19 cellular contexts compared by ENCODE assay signal in the genomic region with DNA sequence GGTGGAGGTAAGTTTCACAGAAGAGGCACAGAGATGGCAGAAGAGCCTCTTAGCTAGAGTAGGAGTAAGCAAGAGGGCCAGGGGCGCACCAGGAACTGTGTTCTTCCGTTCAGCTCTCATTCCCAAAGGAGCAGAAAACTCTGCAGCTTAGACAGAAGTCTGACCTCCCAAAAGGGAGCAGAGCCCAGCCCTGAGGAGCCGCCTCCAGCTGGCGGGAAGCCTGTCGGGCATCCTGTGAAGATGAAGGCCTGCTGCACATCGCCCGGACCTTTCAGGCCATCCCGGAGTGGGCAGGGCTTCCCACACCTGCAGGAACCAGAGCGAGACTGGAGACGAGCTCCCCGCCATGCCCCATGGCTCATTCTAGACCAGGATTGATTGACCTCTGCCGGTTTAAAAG.
DNase-seq lines count a peak whose midpoint lies in the region; ATAC-seq and TF ChIP-seq lines count a peak whose summit lies in the region.
"Had no signal": no experiment of that assay in that cellular context is flagged by ENCODE, and none has a peak within 500 bp of the region (broad histone marks: within the 10 kb centered on the region; RNA-seq: fewer than 3 reads in every experiment).

No MANE protein-coding gene starts in this region.

- H3K9me3 ChIP-seq in right cardiac atrium (ENCODE audit: control insufficient read depth, low read length) (peaks cover 2% of the 10 kb centered on the region), aorta (ENCODE audit: control insufficient read depth, low read length) (no peaks in the 10 kb centered on the region), Karpas-422 (ENCODE audit: low read length) (no peaks in the 10 kb centered on the region)
- H3K9me3 ChIP-seq: A549 had no signal

- no peaks in the 10 kb centered on the region for H3K27me3 ChIP-seq in right cardiac atrium (ENCODE audit: control insufficient read depth, insufficient read depth)
- no peaks in the 10 kb centered on the region for H3K27me3 ChIP-seq in aorta (ENCODE audit: control insufficient read depth in 1 of 2, insufficient read depth in 2 of 2, low read length in 1 of 2)
- no peaks in the 10 kb centered on the region for H3K27me3 ChIP-seq in Karpas-422 (ENCODE audit: low read length)
- H3K27me3 ChIP-seq: BLaER1 had no signal

- H3K27me3 Mint-ChIP-seq in natural killer cell treated with Interleukin-12 subunit alpha and Interleukin-12 subunit beta and Interleukin-15 and Interleukin-18, amount 100 ng/mL, for 72 hours: peaks cover 0 to 2% of the 10 kb centered on the region in 2 donors
- H3K27me3 Mint-ChIP-seq in natural killer cell (ENCODE audit: low read depth in 2 of 2) (peaks cover 2 to 19% of the 10 kb centered on the region in 2 donors), neural crest cell (ENCODE audit: low read depth) (no peaks in the 10 kb centered on the region)

- H3K4me3 ChIP-seq in right cardiac atrium (ENCODE audit: low read length) (no peak overlapping the region), aorta (ENCODE audit: low read length in 2 of 2) (no peak overlapping the region), Karpas-422 (ENCODE audit: low read length) (no peak overlapping the region)
- H3K4me3 ChIP-seq: A549, BLaER1, GM23338 had no signal

- H3K4me1 ChIP-seq in right cardiac atrium (ENCODE audit: control insufficient read depth, insufficient read depth, low read length): no peaks in the 10 kb centered on the region
- H3K4me1 ChIP-seq in aorta (ENCODE audit: control insufficient read depth in 1 of 2, insufficient read depth in 2 of 2, low read length in 2 of 2): no peaks in the 10 kb centered on the region
- peaks cover 24% of the 10 kb centered on the region for H3K4me1 ChIP-seq in Karpas-422 (ENCODE audit: low read length)
- H3K4me1 ChIP-seq: A549 had no signal

- 76% methylated on average over 12 of the region's 12 CpGs for WGBS in right cardiac atrium
- WGBS in aorta, 2 donors: 92% methylated on average over 12 of the region's 12 CpGs

- H3K27ac Mint-ChIP-seq in natural killer cell treated with Interleukin-12 subunit alpha and Interleukin-12 subunit beta and Interleukin-15 and Interleukin-18, amount 100 ng/mL, for 72 hours: no peak overlapping the region
- H3K27ac Mint-ChIP-seq in natural killer cell: no peak overlapping the region
- peak overlapping the region; percentile 81 for H3K27ac Mint-ChIP-seq in neural crest cell (ENCODE audit: unreplicated experiment)
- H3K27ac Mint-ChIP-seq: CD8-positive, alpha-beta T cell; GM23338 had no signal

- no peak overlapping the region for H3K4me3 Mint-ChIP-seq in natural killer cell treated with Interleukin-12 subunit alpha and Interleukin-12 subunit beta and Interleukin-15 and Interleukin-18, amount 100 ng/mL, for 72 hours
- H3K4me3 Mint-ChIP-seq in natural killer cell (no peak overlapping the region), neural crest cell (no peak overlapping the region)
- H3K4me3 Mint-ChIP-seq: CD8-positive, alpha-beta T cell; GM23338 had no signal

- H3K27ac ChIP-seq in right cardiac atrium (ENCODE audit: low read length) (no peak overlapping the region), aorta (ENCODE audit: low read depth in 1 of 2, low read length in 2 of 2) (no peak overlapping the region), Karpas-422 (ENCODE audit: low read length) (no peak overlapping the region)
- H3K27ac ChIP-seq: 22Rv1, A549, BLaER1, HL-60 had no signal

- no peak overlapping the region for H3K9ac ChIP-seq in Karpas-422 (ENCODE audit: low read length)
- H3K9ac ChIP-seq: BLaER1 had no signal

- H3K79me2 ChIP-seq in Karpas-422 (ENCODE audit: low read length): no peaks in the 10 kb centered on the region

- H3K36me3 ChIP-seq in aorta (ENCODE audit: control insufficient read depth in 1 of 2, insufficient read depth in 2 of 2, low read length in 1 of 2) (no peaks in the 10 kb centered on the region), Karpas-422 (ENCODE audit: insufficient read depth, low read length) (no peaks in the 10 kb centered on the region)
- H3K36me3 ChIP-seq: BLaER1 had no signal

- H3K36me3 Mint-ChIP-seq in natural killer cell treated with Interleukin-12 subunit alpha and Interleukin-12 subunit beta and Interleukin-15 and Interleukin-18, amount 100 ng/mL, for 72 hours: no peaks in the 10 kb centered on the region
- H3K36me3 Mint-ChIP-seq in natural killer cell: no peaks in the 10 kb centered on the region
- peaks cover 26% of the 10 kb centered on the region for H3K36me3 Mint-ChIP-seq in neural crest cell (ENCODE audit: low read depth)
- H3K36me3 Mint-ChIP-seq: CD8-positive, alpha-beta T cell had no signal

- ATAC-seq in Right ventricle myocardium inferior (no peak), right cardiac atrium (no peak), natural killer cell (no peak), aorta (ENCODE audit: low FRiP score) (no peak)
- no peak for ATAC-seq in natural killer cell treated with Interleukin-12 subunit alpha and Interleukin-12 subunit beta and Interleukin-15 and Interleukin-18, amount 100 ng/mL, for 72 hours
- ATAC-seq: A549; CD8-positive, alpha-beta T cell; GM23338 had no signal

- DNase-seq in Right ventricle myocardium inferior (ENCODE audit: missing footprints) (peak; percentile 26), right cardiac atrium (no peak), natural killer cell (no peak), neural crest cell (ENCODE audit: low read depth, low spot score) (no peak), aorta (peak; percentile 28 to 60), NCI-H2107 treated with DMSO at 0.1 percent for 48 hours (lab: John Stamatoyannopoulos, UW; ENCODE audit: unreplicated experiment) (no peak), Karpas-422 (no peak)
- peak; percentile 15 for DNase-seq in natural killer cell treated with Interleukin-12 subunit alpha and Interleukin-12 subunit beta and Interleukin-15 and Interleukin-18, amount 100 ng/mL, for 72 hours (ENCODE audit: low spot score)
- DNase-seq: CD8-positive, alpha-beta T cell; DMS 273 treated with DMSO at 0.1 percent for 48 hours; DMS53; GDM1; HCEC 1CT; IMR-90 had no signal

- H2AFZ ChIP-seq in Karpas-422 (ENCODE audit: low read length): no peak overlapping the region
- H2AFZ ChIP-seq: GM23338 had no signal

- no peaks in the 10 kb centered on the region for H4K20me1 ChIP-seq in Karpas-422 (ENCODE audit: insufficient read depth, low read depth, low read length)
- H4K20me1 ChIP-seq: BLaER1 had no signal

- H3K9me2 ChIP-seq in Karpas-422 (replicated peaks; ENCODE audit: insufficient read depth, low read length): no peaks in the 10 kb centered on the region

- H3K9me3 Mint-ChIP-seq in natural killer cell treated with Interleukin-12 subunit alpha and Interleukin-12 subunit beta and Interleukin-15 and Interleukin-18, amount 100 ng/mL, for 72 hours: no peaks in the 10 kb centered on the region
- H3K9me3 Mint-ChIP-seq in natural killer cell (peaks cover 0 to 4% of the 10 kb centered on the region in 2 donors), neural crest cell (peaks cover 11% of the 10 kb centered on the region)

- intact Hi-C loops in Right ventricle myocardium inferior (cut with DNase I): no loop called here
- intact Hi-C loops in right cardiac atrium (cut with DNase I): no loop called here
- intact Hi-C loops in natural killer cell (cut with micrococcal nuclease): no loop called here
- intact Hi-C loops in aorta (cut with DNase I): no loop called here

- no peak for TF ChIP-seq CTCF in natural killer cell (IDR thresholded peaks at IDR 0.05)
- no peak for TF ChIP-seq CTCF in neural crest cell (conservative IDR thresholded peaks at IDR 0.05)

- H3K4me2 ChIP-seq in Karpas-422 (ENCODE audit: low read depth, low read length, poor library complexity, severe bottlenecking): no peak overlapping the region
- H3K4me2 ChIP-seq: A549, BLaER1, GM23338 had no signal

- H3K4me1 Mint-ChIP-seq in natural killer cell treated with Interleukin-12 subunit alpha and Interleukin-12 subunit beta and Interleukin-15 and Interleukin-18, amount 100 ng/mL, for 72 hours (ENCODE audit: low read depth in 2 of 2): no peaks in the 10 kb centered on the region
- no peaks in the 10 kb centered on the region for H3K4me1 Mint-ChIP-seq in natural killer cell
- peaks cover 10% of the 10 kb centered on the region for H3K4me1 Mint-ChIP-seq in neural crest cell

Comparison
In these comparisons a context has a peak if more than half of its experiments do, and no peak if none do; other contexts are left out.
1. DNase-seq: peak in Right ventricle myocardium inferior (single experiment), natural killer cell treated with Interleukin-12 subunit alpha and Interleukin-12 subunit beta and Interleukin-15 and Interleukin-18, amount 100 ng/mL, for 72 hours (single experiment) and aorta (2 of 2); none in right cardiac atrium (0 of 3), natural killer cell (single experiment), neural crest cell (single experiment), NCI-H2107 treated with DMSO at 0.1 percent for 48 hours (single experiment) and Karpas-422 (single experiment).